ENCODE assay signal across 1 cellular context in genomic region chr3:39809181-39809994, GRCh38.
TF ChIP-seq lines count a peak whose summit lies in the region.

Gene MYRIP (plus strand): TSS chr3:39809609. CDS start chr3:39900817, 91,208 bp downstream.

TF ChIP-seq in HEK293, 187 proteins besides CTCF, POLR2A, EP300 and RAD21 (continued from another document):
- 0 out of 2 replicates have a peak, but pooled peaks have one; percentile 37 for TF ChIP-seq KLF17 (tag by site-specific recombination; IDR thresholded peaks at IDR 0.05)
- no peak for TF ChIP-seq ZNF521 (tag by site-specific recombination; IDR thresholded peaks at IDR 0.05)
- no peak for TF ChIP-seq ZNF202 (tag by site-specific recombination; IDR thresholded peaks at IDR 0.05; ENCODE audit: borderline replicate concordance)
- TF ChIP-seq ZBTB7A (tag by site-specific recombination; IDR thresholded peaks at IDR 0.05; ENCODE audit: low read depth): no peak
- TF ChIP-seq ZNF707 (tag by site-specific recombination; IDR thresholded peaks at IDR 0.05): no peak
- no peak for TF ChIP-seq ZNF16 (tag by site-specific recombination; IDR thresholded peaks at IDR 0.05; ENCODE audit: low read depth)
- TF ChIP-seq ZNF274 (IDR thresholded peaks at IDR 0.05; ENCODE audit: low read length): no peak
- no peak for TF ChIP-seq ZNF274 (tag by site-specific recombination; IDR thresholded peaks at IDR 0.05; ENCODE audit: borderline replicate concordance)
- TF ChIP-seq ZNF791 (tag by site-specific recombination; IDR thresholded peaks at IDR 0.05): no peak
- no peak for TF ChIP-seq PBX3 (CRISPR knock-in tag; IDR thresholded peaks at IDR 0.05)
- no peak; the same call in 1 of the 2 replicates for TF ChIP-seq KLF16 (tag by site-specific recombination; IDR thresholded peaks at IDR 0.05)
- no peak for TF ChIP-seq ZNF629 (tag by site-specific recombination; IDR thresholded peaks at IDR 0.05)
- TF ChIP-seq, protein P1, sequence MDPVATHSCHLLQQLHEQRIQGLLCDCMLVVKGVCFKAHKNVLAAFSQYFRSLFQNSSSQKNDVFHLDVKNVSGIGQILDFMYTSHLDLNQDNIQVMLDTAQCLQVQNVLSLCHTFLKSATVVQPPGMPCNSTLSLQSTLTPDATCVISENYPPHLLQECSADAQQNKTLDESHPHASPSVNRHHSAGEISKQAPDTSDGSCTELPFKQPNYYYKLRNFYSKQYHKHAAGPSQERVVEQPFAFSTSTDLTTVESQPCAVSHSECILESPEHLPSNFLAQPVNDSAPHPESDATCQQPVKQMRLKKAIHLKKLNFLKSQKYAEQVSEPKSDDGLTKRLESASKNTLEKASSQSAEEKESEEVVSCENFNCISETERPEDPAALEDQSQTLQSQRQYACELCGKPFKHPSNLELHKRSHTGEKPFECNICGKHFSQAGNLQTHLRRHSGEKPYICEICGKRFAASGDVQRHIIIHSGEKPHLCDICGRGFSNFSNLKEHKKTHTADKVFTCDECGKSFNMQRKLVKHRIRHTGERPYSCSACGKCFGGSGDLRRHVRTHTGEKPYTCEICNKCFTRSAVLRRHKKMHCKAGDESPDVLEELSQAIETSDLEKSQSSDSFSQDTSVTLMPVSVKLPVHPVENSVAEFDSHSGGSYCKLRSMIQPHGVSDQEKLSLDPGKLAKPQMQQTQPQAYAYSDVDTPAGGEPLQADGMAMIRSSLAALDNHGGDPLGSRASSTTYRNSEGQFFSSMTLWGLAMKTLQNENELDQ (tag by site-specific recombination; IDR thresholded peaks at IDR 0.05; ENCODE audit: low read depth): no peak
- TF ChIP-seq ZNF548 (tag by site-specific recombination; IDR thresholded peaks at IDR 0.05): no peak
- TF ChIP-seq ZNF645 (tag by site-specific recombination; IDR thresholded peaks at IDR 0.05): no peak
- TF ChIP-seq ZNF837 (tag by site-specific recombination; IDR thresholded peaks at IDR 0.05): no peak
- TF ChIP-seq, protein P2, sequence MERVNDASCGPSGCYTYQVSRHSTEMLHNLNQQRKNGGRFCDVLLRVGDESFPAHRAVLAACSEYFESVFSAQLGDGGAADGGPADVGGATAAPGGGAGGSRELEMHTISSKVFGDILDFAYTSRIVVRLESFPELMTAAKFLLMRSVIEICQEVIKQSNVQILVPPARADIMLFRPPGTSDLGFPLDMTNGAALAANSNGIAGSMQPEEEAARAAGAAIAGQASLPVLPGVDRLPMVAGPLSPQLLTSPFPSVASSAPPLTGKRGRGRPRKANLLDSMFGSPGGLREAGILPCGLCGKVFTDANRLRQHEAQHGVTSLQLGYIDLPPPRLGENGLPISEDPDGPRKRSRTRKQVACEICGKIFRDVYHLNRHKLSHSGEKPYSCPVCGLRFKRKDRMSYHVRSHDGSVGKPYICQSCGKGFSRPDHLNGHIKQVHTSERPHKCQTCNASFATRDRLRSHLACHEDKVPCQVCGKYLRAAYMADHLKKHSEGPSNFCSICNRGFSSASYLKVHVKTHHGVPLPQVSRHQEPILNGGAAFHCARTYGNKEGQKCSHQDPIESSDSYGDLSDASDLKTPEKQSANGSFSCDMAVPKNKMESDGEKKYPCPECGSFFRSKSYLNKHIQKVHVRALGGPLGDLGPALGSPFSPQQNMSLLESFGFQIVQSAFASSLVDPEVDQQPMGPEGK (tag by site-specific recombination; IDR thresholded peaks at IDR 0.05): no peak
- no peak for TF ChIP-seq ZNF830 (tag by site-specific recombination; IDR thresholded peaks at IDR 0.05; ENCODE audit: low read depth)
- no peak for TF ChIP-seq ZNF513 (tag by site-specific recombination; IDR thresholded peaks at IDR 0.05)
- no peak for TF ChIP-seq ZNF792 (tag by site-specific recombination; IDR thresholded peaks at IDR 0.05)
- TF ChIP-seq ZNF248 (tag by site-specific recombination; IDR thresholded peaks at IDR 0.05): no peak
- TF ChIP-seq, protein P3, sequence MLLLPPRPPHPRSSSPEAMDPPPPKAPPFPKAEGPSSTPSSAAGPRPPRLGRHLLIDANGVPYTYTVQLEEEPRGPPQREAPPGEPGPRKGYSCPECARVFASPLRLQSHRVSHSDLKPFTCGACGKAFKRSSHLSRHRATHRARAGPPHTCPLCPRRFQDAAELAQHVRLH (tag by site-specific recombination; IDR thresholded peaks at IDR 0.05): no peak
- TF ChIP-seq ZBTB48 (tag by site-specific recombination; IDR thresholded peaks at IDR 0.05): no peak
- no peak for TF ChIP-seq AEBP2 (tag by site-specific recombination; IDR thresholded peaks at IDR 0.05; ENCODE audit: borderline replicate concordance)
- no peak for TF ChIP-seq ZNF692 (tag by site-specific recombination; IDR thresholded peaks at IDR 0.05)
- TF ChIP-seq, protein P4, sequence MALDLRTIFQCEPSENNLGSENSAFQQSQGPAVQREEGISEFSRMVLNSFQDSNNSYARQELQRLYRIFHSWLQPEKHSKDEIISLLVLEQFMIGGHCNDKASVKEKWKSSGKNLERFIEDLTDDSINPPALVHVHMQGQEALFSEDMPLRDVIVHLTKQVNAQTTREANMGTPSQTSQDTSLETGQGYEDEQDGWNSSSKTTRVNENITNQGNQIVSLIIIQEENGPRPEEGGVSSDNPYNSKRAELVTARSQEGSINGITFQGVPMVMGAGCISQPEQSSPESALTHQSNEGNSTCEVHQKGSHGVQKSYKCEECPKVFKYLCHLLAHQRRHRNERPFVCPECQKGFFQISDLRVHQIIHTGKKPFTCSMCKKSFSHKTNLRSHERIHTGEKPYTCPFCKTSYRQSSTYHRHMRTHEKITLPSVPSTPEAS (tag by site-specific recombination; IDR thresholded peaks at IDR 0.05): no peak
- TF ChIP-seq ZNF335 (tag by site-specific recombination; conservative IDR thresholded peaks at IDR 0.05): no peak; the same call in 1 of the 2 replicates
- no peak for TF ChIP-seq ZNF704 (tag by site-specific recombination; IDR thresholded peaks at IDR 0.05)
- no peak for TF ChIP-seq ZNF132 (tag by site-specific recombination; IDR thresholded peaks at IDR 0.05; ENCODE audit: borderline replicate concordance)
- TF ChIP-seq ZNF140 (tag by site-specific recombination; IDR thresholded peaks at IDR 0.05): no peak
- TF ChIP-seq ZNF626 (tag by site-specific recombination; IDR thresholded peaks at IDR 0.05): no peak
- TF ChIP-seq ZNF121 (tag by site-specific recombination; IDR thresholded peaks at IDR 0.05): no peak
- TF ChIP-seq MEIS1 (CRISPR knock-in tag; IDR thresholded peaks at IDR 0.05; ENCODE audit: borderline replicate concordance): no peak
- TF ChIP-seq, protein P5, sequence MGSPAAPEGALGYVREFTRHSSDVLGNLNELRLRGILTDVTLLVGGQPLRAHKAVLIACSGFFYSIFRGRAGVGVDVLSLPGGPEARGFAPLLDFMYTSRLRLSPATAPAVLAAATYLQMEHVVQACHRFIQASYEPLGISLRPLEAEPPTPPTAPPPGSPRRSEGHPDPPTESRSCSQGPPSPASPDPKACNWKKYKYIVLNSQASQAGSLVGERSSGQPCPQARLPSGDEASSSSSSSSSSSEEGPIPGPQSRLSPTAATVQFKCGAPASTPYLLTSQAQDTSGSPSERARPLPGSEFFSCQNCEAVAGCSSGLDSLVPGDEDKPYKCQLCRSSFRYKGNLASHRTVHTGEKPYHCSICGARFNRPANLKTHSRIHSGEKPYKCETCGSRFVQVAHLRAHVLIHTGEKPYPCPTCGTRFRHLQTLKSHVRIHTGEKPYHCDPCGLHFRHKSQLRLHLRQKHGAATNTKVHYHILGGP (tag by site-specific recombination; IDR thresholded peaks at IDR 0.05): no peak
- TF ChIP-seq, protein P6, sequence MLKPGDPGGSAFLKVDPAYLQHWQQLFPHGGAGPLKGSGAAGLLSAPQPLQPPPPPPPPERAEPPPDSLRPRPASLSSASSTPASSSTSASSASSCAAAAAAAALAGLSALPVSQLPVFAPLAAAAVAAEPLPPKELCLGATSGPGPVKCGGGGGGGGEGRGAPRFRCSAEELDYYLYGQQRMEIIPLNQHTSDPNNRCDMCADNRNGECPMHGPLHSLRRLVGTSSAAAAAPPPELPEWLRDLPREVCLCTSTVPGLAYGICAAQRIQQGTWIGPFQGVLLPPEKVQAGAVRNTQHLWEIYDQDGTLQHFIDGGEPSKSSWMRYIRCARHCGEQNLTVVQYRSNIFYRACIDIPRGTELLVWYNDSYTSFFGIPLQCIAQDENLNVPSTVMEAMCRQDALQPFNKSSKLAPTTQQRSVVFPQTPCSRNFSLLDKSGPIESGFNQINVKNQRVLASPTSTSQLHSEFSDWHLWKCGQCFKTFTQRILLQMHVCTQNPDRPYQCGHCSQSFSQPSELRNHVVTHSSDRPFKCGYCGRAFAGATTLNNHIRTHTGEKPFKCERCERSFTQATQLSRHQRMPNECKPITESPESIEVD (tag by site-specific recombination; IDR thresholded peaks at IDR 0.05): no peak
- no peak for TF ChIP-seq KLF8 (tag by site-specific recombination; IDR thresholded peaks at IDR 0.05)
- TF ChIP-seq ZNF571 (tag by site-specific recombination; IDR thresholded peaks at IDR 0.05): no peak
- no peak for TF ChIP-seq ZNF501 (tag by site-specific recombination; IDR thresholded peaks at IDR 0.05)
- TF ChIP-seq ZNF169 (tag by site-specific recombination; IDR thresholded peaks at IDR 0.05): no peak
